ENCODE assay signal across 25 cellular contexts in genomic region chr15:50939911-50940310, GRCh38. TPM values are rescaled to one million over a fixed set of nuclear protein-coding genes. Genes with fewer than 3 reads are reported as not detected.
A peak's percentile ranks its signal among the peaks of the same experiment; 100 is the strongest.
DNase-seq lines count a peak whose midpoint lies in the region; ATAC-seq, FAIRE-seq and TF ChIP-seq lines count a peak whose summit lies in the region.
"Had no signal": no experiment of that assay in that cellular context is flagged by ENCODE, and none has a peak within 500 bp of the region (broad histone marks: within the 10 kb centered on the region; RNA-seq: fewer than 3 reads in every experiment).

No MANE protein-coding gene starts in this region.

- intact Hi-C loops in mammary epithelial cell (cut with micrococcal nuclease) (loop anchor here (2.0 to 10.0 kb wide), 3 partner anchors 155 to 253 kb away; partner anchors contain the start of gene TNFAIP8L3), MCF 10A (cut with micrococcal nuclease) (no loop called here), spleen (cut with DNase I; ENCODE audit: low total_unique reads) (loop anchor here (5.0 to 10.0 kb wide), 2 partner anchors 55 to 282 kb away; no protein-coding TSS in a partner anchor)

- peak; percentile 4 for DNase-seq in mammary epithelial cell
- DNase-seq in MCF 10A (ENCODE audit: unreplicated experiment): no peak
- DNase-seq in astrocyte (ENCODE audit: low read depth): peak; percentile 41
- DNase-seq in hepatic stellate cell (ENCODE audit: low spot score): peak; percentile 50
- DNase-seq in hippocampal formation (lab: John Stamatoyannopoulos, UW): no peak
- DNase-seq in spleen: no peak
- no peak for DNase-seq in activated T-cell treated with anti-CD3 and anti-CD28 coated beads, Interleukin-2, amount 50 U/mL, for 24 hours
- DNase-seq: 8988T; activated naive CD8-positive, alpha-beta T cell treated with anti-CD3 and anti-CD28 coated beads, Interleukin-2, amount 10 ng/mL, durations not matched to agents 7 days and 5 days; caudate nucleus; effector CD4-positive, alpha-beta T cell; esophagus squamous epithelium; GDM1; H9; head of caudate nucleus; NCI-H1694; OCI-M1; right lobe of liver; stimulated activated naive CD8-positive, alpha-beta T cell treated with anti-CD3 and anti-CD28 coated beads, Interleukin-15, Interleukin-2, amounts not matched to agents 100 U/mL and 50 U/mL, for 24 hours had no signal

- H3K27me3 Mint-ChIP-seq in MCF 10A (ENCODE audit: insufficient read depth, unreplicated experiment): no peaks in the 10 kb centered on the region
- no peaks in the 10 kb centered on the region for H3K27me3 Mint-ChIP-seq in astrocyte (ENCODE audit: low read depth, unreplicated experiment)
- no peaks in the 10 kb centered on the region for H3K27me3 Mint-ChIP-seq in activated T-cell treated with anti-CD3 and anti-CD28 coated beads, Interleukin-2, amount 50 U/mL, for 24 hours
- H3K27me3 Mint-ChIP-seq: activated naive CD8-positive, alpha-beta T cell treated with anti-CD3 and anti-CD28 coated beads, Interleukin-2, amount 10 ng/mL, durations not matched to agents 7 days and 5 days; activated T-helper 17 cell treated with anti-CD3 and anti-CD28 coated beads, Interleukin-2, amount 50 U/mL, for 72 hours; IgD-negative memory B cell had no signal

- no peak for TF ChIP-seq CTCF in mammary epithelial cell (conservative IDR thresholded peaks at IDR 0.05 in 1 of 2, IDR thresholded peaks at IDR 0.05 in 1 of 2; ENCODE audit: extremely low read depth in 1 of 2, insufficient read depth in 1 of 2, low read depth in 1 of 2, low read length in 2 of 2)
- TF ChIP-seq CTCF in MCF 10A (IDR thresholded peaks at IDR 0.05; ENCODE audit: unreplicated experiment): no peak
- TF ChIP-seq CTCF in astrocyte (IDR thresholded peaks at IDR 0.05; ENCODE audit: insufficient read depth, low read depth, low read length): no peak
- no peak for TF ChIP-seq CTCF in spleen (IDR thresholded peaks at IDR 0.05 in 8 of 11, conservative IDR thresholded peaks at IDR 0.05 in 3 of 11)

- H3K36me3 Mint-ChIP-seq in MCF 10A (ENCODE audit: insufficient read depth, unreplicated experiment): peaks cover 53% of the 10 kb centered on the region
- H3K36me3 Mint-ChIP-seq in astrocyte (ENCODE audit: low read depth, unreplicated experiment): peaks cover 12% of the 10 kb centered on the region
- H3K36me3 Mint-ChIP-seq in activated T-cell treated with anti-CD3 and anti-CD28 coated beads, Interleukin-2, amount 50 U/mL, for 24 hours (ENCODE audit: low read depth): peaks cover 61% of the 10 kb centered on the region

- POLR2A ChIA-PET in MCF 10A (lab: Yijun Ruan, JAX): interaction anchor here (0.7 to 1.5 kb wide), 3 partner anchors 8 to 26 kb away, joined by 3 to 6 read pairs (median 3); no protein-coding TSS in a partner anchor

- in situ Hi-C loops in mammary epithelial cell (cut with MboI; ENCODE audit: low sequenced_read_pairs in 2 of 2): no loop called here

- WGBS in mammary epithelial cell (ENCODE audit: low coverage, missing lambda C conversion rate): 100% methylated on average over 2 of the region's 2 CpGs
- WGBS in spleen, 5 donors: 93 to 97% (median 95%) methylated on average over 2 of the region's 2 CpGs

- H3K4me3 Mint-ChIP-seq in MCF 10A (ENCODE audit: unreplicated experiment): no peak overlapping the region
- H3K4me3 Mint-ChIP-seq in astrocyte (ENCODE audit: unreplicated experiment): no peak overlapping the region
- H3K4me3 Mint-ChIP-seq in activated T-cell treated with anti-CD3 and anti-CD28 coated beads, Interleukin-2, amount 50 U/mL, for 24 hours: no peak overlapping the region
- H3K4me3 Mint-ChIP-seq: activated naive CD8-positive, alpha-beta T cell treated with anti-CD3 and anti-CD28 coated beads, Interleukin-2, amount 10 ng/mL, durations not matched to agents 7 days and 5 days; activated T-helper 17 cell treated with anti-CD3 and anti-CD28 coated beads, Interleukin-2, amount 50 U/mL, for 72 hours; H9; IgD-negative memory B cell had no signal

- H3K9ac ChIP-seq in mammary epithelial cell (ENCODE audit: insufficient read depth, low read length) (no peak overlapping the region), astrocyte (ENCODE audit: low read length) (no peak overlapping the region)
- H3K9ac ChIP-seq: BLaER1 treated with 17β-estradiol and CSF1 and Interleukin-3, amounts not matched to agents 10 nM and 100 nM had no signal

- H3K9me3 Mint-ChIP-seq in MCF 10A (ENCODE audit: unreplicated experiment): no peaks in the 10 kb centered on the region
- H3K9me3 Mint-ChIP-seq in astrocyte (ENCODE audit: unreplicated experiment): no peaks in the 10 kb centered on the region
- H3K9me3 Mint-ChIP-seq in activated T-cell treated with anti-CD3 and anti-CD28 coated beads, Interleukin-2, amount 50 U/mL, for 24 hours: no peaks in the 10 kb centered on the region
- H3K9me3 Mint-ChIP-seq: activated naive CD8-positive, alpha-beta T cell treated with anti-CD3 and anti-CD28 coated beads, Interleukin-2, amount 10 ng/mL, durations not matched to agents 7 days and 5 days; activated T-helper 17 cell treated with anti-CD3 and anti-CD28 coated beads, Interleukin-2, amount 50 U/mL, for 72 hours; H9; IgD-negative memory B cell had no signal

- H2AFZ ChIP-seq in mammary epithelial cell (ENCODE audit: low read depth, low read length) (no peak overlapping the region), astrocyte (ENCODE audit: low read depth, low read length) (no peak overlapping the region)

- H3K79me2 ChIP-seq in mammary epithelial cell (ENCODE audit: insufficient read depth, low read length): no peaks in the 10 kb centered on the region
- H3K79me2 ChIP-seq in astrocyte (ENCODE audit: insufficient read depth, low read length): no peaks in the 10 kb centered on the region

- H3K27ac Mint-ChIP-seq in MCF 10A (ENCODE audit: low read depth, unreplicated experiment): no peak overlapping the region
- H3K27ac Mint-ChIP-seq in astrocyte (ENCODE audit: unreplicated experiment): no peak overlapping the region
- no peak overlapping the region for H3K27ac Mint-ChIP-seq in activated T-cell treated with anti-CD3 and anti-CD28 coated beads, Interleukin-2, amount 50 U/mL, for 24 hours
- H3K27ac Mint-ChIP-seq: activated naive CD8-positive, alpha-beta T cell treated with anti-CD3 and anti-CD28 coated beads, Interleukin-2, amount 10 ng/mL, durations not matched to agents 7 days and 5 days; activated T-helper 17 cell treated with anti-CD3 and anti-CD28 coated beads, Interleukin-2, amount 50 U/mL, for 72 hours; H9 had no signal

- CTCF ChIA-PET in mammary epithelial cell (lab: Charles Lee; ENCODE audit: low non-redundant PET): no interaction called here
- CTCF ChIA-PET in MCF 10A (lab: Yijun Ruan, JAX): no interaction called here

- no peak overlapping the region for H3K27ac ChIP-seq in mammary epithelial cell (ENCODE audit: insufficient read depth, low read depth, low read length)
- peak overlapping the region; percentile 33 for H3K27ac ChIP-seq in astrocyte (ENCODE audit: low read depth, low read length)
- H3K27ac ChIP-seq in spleen: no peak overlapping the region
- H3K27ac ChIP-seq: BLaER1 treated with 17β-estradiol and CSF1 and Interleukin-3, amounts not matched to agents 10 nM and 100 nM; esophagus squamous epithelium; right lobe of liver had no signal

- no peaks in the 10 kb centered on the region for H3K27me3 ChIP-seq in mammary epithelial cell (ENCODE audit: insufficient read depth, low read length)
- no peaks in the 10 kb centered on the region for H3K27me3 ChIP-seq in astrocyte (ENCODE audit: insufficient read depth, low read length)
- no peaks in the 10 kb centered on the region for H3K27me3 ChIP-seq in spleen (replicated peaks in 1 of 7)
- H3K27me3 ChIP-seq: BLaER1 treated with 17β-estradiol and CSF1 and Interleukin-3, amounts not matched to agents 10 nM and 100 nM; esophagus squamous epithelium; right lobe of liver had no signal

- no peak for ATAC-seq in HG02885 (IDR thresholded peaks at IDR 0.05; ENCODE audit: poor library complexity, unreplicated experiment)
- ATAC-seq: activated CD4-positive, CD25-positive, alpha-beta regulatory T cell treated with anti-CD3 and anti-CD28 coated beads, Interleukin-2, amount 50 U/mL, for 24 hours; activated T-helper 17 cell treated with anti-CD3 and anti-CD28 coated beads, Interleukin-2, amount 50 U/mL, for 72 hours; stimulated activated naive CD8-positive, alpha-beta T cell treated with anti-CD3 and anti-CD28 coated beads, Interleukin-15, Interleukin-2, amounts not matched to agents 100 U/mL and 50 U/mL, for 24 hours had no signal

- no peak for TF ChIP-seq POLR2A in spleen (IDR thresholded peaks at IDR 0.05)

- H3K4me1 ChIP-seq in mammary epithelial cell (ENCODE audit: insufficient read depth, low read length): no peaks in the 10 kb centered on the region
- H3K4me1 ChIP-seq in astrocyte (ENCODE audit: insufficient read depth, low read length): peaks cover 10% of the 10 kb centered on the region
- H3K4me1 ChIP-seq in spleen: no peaks in the 10 kb centered on the region
- H3K4me1 ChIP-seq: BLaER1 treated with 17β-estradiol and CSF1 and Interleukin-3, amounts not matched to agents 10 nM and 100 nM; esophagus squamous epithelium; right lobe of liver had no signal

- H3K4me1 Mint-ChIP-seq in MCF 10A (ENCODE audit: insufficient read depth, unreplicated experiment) (no peaks in the 10 kb centered on the region), astrocyte (ENCODE audit: low read depth, unreplicated experiment) (peaks cover 8% of the 10 kb centered on the region)
- no peaks in the 10 kb centered on the region for H3K4me1 Mint-ChIP-seq in activated T-cell treated with anti-CD3 and anti-CD28 coated beads, Interleukin-2, amount 50 U/mL, for 24 hours (ENCODE audit: low read depth)
- H3K4me1 Mint-ChIP-seq: activated naive CD8-positive, alpha-beta T cell treated with anti-CD3 and anti-CD28 coated beads, Interleukin-2, amount 10 ng/mL, durations not matched to agents 7 days and 5 days; activated T-helper 17 cell treated with anti-CD3 and anti-CD28 coated beads, Interleukin-2, amount 50 U/mL, for 72 hours; H9 had no signal

- BruUV-seq in mammary epithelial cell (replicated peaks; lab: Mats Ljungman, UMichigan): no TSS peak
- BruUV-seq in MCF 10A (replicated peaks; lab: Mats Ljungman, UMichigan): no TSS peak

- dilution Hi-C loops in mammary epithelial cell (cut with HindIII; ENCODE audit: low sequenced_read_pairs): no loop called here

- H3K9me3 ChIP-seq in mammary epithelial cell (replicated peaks; ENCODE audit: insufficient read depth, low read length) (no peaks in the 10 kb centered on the region), astrocyte (ENCODE audit: insufficient read depth, low read depth, low read length) (no peaks in the 10 kb centered on the region), spleen (no peaks in the 10 kb centered on the region)
- H3K9me3 ChIP-seq: BLaER1 treated with 17β-estradiol and CSF1 and Interleukin-3, amounts not matched to agents 10 nM and 100 nM; esophagus squamous epithelium had no signal

- no peak overlapping the region for H3K4me2 ChIP-seq in mammary epithelial cell (ENCODE audit: insufficient read depth, low read depth, low read length)
- peak overlapping the region; percentile 6 for H3K4me2 ChIP-seq in astrocyte (ENCODE audit: low read length)
- H3K4me2 ChIP-seq: BLaER1 treated with 17β-estradiol and CSF1 and Interleukin-3, amounts not matched to agents 10 nM and 100 nM had no signal

- peak; percentile 32 for FAIRE-seq in astrocyte (lab: Jason Lieb, UNC)

- H3K36me3 ChIP-seq in mammary epithelial cell (ENCODE audit: insufficient read depth, low read length) (peaks cover 5% of the 10 kb centered on the region), astrocyte (ENCODE audit: insufficient read depth, low read length) (peaks cover 3% of the 10 kb centered on the region), spleen (peaks cover 2 to 88% (median 41%) of the 10 kb centered on the region in 6 donors)

- H4K20me1 ChIP-seq in mammary epithelial cell (ENCODE audit: insufficient read depth, low read length): no peaks in the 10 kb centered on the region
- no peaks in the 10 kb centered on the region for H4K20me1 ChIP-seq in astrocyte (ENCODE audit: insufficient read depth, low read length)
- H4K20me1 ChIP-seq: BLaER1 treated with 17β-estradiol and CSF1 and Interleukin-3, amounts not matched to agents 10 nM and 100 nM had no signal

- H3K4me3 ChIP-seq in mammary epithelial cell (replicated peaks in 1 of 3; ENCODE audit: insufficient read depth in 1 of 3, low read depth in 2 of 3, low read length in 3 of 3) (no peak overlapping the region), astrocyte (ENCODE audit: insufficient read depth, low read depth, low read length) (no peak overlapping the region), spleen (no peak overlapping the region)
- H3K4me3 ChIP-seq: BLaER1 treated with 17β-estradiol and CSF1 and Interleukin-3, amounts not matched to agents 10 nM and 100 nM; esophagus squamous epithelium; lung; right lobe of liver had no signal

RNA-seq across cellular contexts. Expression of gene AP4E1, which starts 31.4 kb away (rescaled TPM):
- 10 to 100 TPM; 21.3 to 21.4 TPM for total RNA-seq in mammary epithelial cell
- 4.1 TPM for polyA plus RNA-seq in mammary epithelial cell
- 7.6 TPM for polyA minus RNA-seq in mammary epithelial cell
- total RNA-seq in MCF 10A (2022): 25.5 and 28.2 TPM in 2 replicates
- 15.0 and 16.4 TPM in 2 replicates for total RNA-seq in astrocyte
- total RNA-seq in spleen: 10 to 100 TPM; 12.6 to 17.4 (median 13.7) TPM
- polyA plus RNA-seq in spleen: 1 to 10 TPM; 2.1 to 3.4 (median 2.5) TPM

Comparison
In these comparisons a context has a peak if more than half of its experiments do, and no peak if none do; other contexts are left out.
1. DNase-seq: peak in mammary epithelial cell (single experiment), astrocyte (single experiment) and hepatic stellate cell (single experiment); none in MCF 10A (single experiment), hippocampal formation (0 of 2), spleen (single experiment) and activated T-cell treated with anti-CD3 and anti-CD28 coated beads, Interleukin-2, amount 50 U/mL, for 24 hours (single experiment).